Comparison of ENCODE assay signal across 1 cellular context in genomic region chr7:42617071-42617705, GRCh38.
TF ChIP-seq lines count a peak whose summit lies in the region.

No MANE protein-coding gene starts in this region.

TF ChIP-seq in GM23338, 12 proteins besides CTCF, POLR2A, EP300 and RAD21 (continued from another document):
- TF ChIP-seq ETS1 (IDR thresholded peaks at IDR 0.05), result no peak
TF ChIP-seq in GM23338: peak in this region for 0.
